Comparison of ENCODE assay signal across 23 cellular contexts in genomic region chr13:96940961-96941360, GRCh38.
DNase-seq lines count a peak whose midpoint lies in the region; TF ChIP-seq lines count a peak whose summit lies in the region.
"Had no signal": no experiment of that assay in that cellular context is flagged by ENCODE, and none has a peak within 500 bp of the region (broad histone marks: within the 10 kb centered on the region; RNA-seq: fewer than 3 reads in every experiment).

No MANE protein-coding gene starts in this region.

- TF ChIP-seq CTCF in fibroblast of pulmonary artery (IDR thresholded peaks at IDR 0.05; ENCODE audit: low read length, missing control alignments) (no peak), retinal pigment epithelial cell (conservative IDR thresholded peaks at IDR 0.05; ENCODE audit: low read depth, low read length) (no peak)

- H3K4me3 ChIP-seq in fibroblast of pulmonary artery (replicated peaks; ENCODE audit: low read depth, low read length) (no peak overlapping the region), retinal pigment epithelial cell (ENCODE audit: low read length) (no peak overlapping the region)
- H3K4me3 ChIP-seq: BLaER1, GM12878, MG63 had no signal

- DNase-seq in NOMO-1 treated with DMSO at 0.1 percent for 48 hours (lab: John Stamatoyannopoulos, UW; ENCODE audit: unreplicated experiment) (peak; percentile 59), amniotic epithelial cell (ENCODE audit: low read depth) (peak; percentile 37), fibroblast of pulmonary artery (ENCODE audit: low read depth) (peak; percentile 3), retinal pigment epithelial cell (ENCODE audit: low read depth) (peak; percentile 3), HuH-7.5 (ENCODE audit: low spot score) (no peak), COLO668 (lab: John Stamatoyannopoulos, UW; ENCODE audit: unreplicated experiment) (no peak)
- no peak for DNase-seq in activated naive CD4-positive, alpha-beta T cell treated with anti-CD3 and anti-CD28 coated beads, Interleukin-2, amount 50 U/mL, for 16 hours
- DNase-seq: Caco-2; CD4-positive, alpha-beta T cell; DMS 273 treated with DMSO at 0.1 percent for 48 hours; DND-41; Kasumi-1; MG63; NCI-H1092; NCI-H146; NCI-H2029; NCI-H345; NCI-H524; NCI-H774; NK-92 treated with Interleukin-12 subunit alpha and Interleukin-12 subunit beta, amount 100 ng/mL, for 24 hours; SHP77 had no signal

Comparison
In these comparisons a context has a peak if more than half of its experiments do, and no peak if none do; other contexts are left out.
1. DNase-seq: peak in NOMO-1 treated with DMSO at 0.1 percent for 48 hours (single experiment), amniotic epithelial cell (single experiment), fibroblast of pulmonary artery (single experiment) and retinal pigment epithelial cell (single experiment); none in activated naive CD4-positive, alpha-beta T cell treated with anti-CD3 and anti-CD28 coated beads, Interleukin-2, amount 50 U/mL, for 16 hours (single experiment), HuH-7.5 (single experiment) and COLO668 (single experiment).